ENCODE assay signal across 1 cellular context in genomic region chr16:20903116-20903888, GRCh38.
TF ChIP-seq lines count a peak whose summit lies in the region.

No MANE protein-coding gene starts in this region.

TF ChIP-seq in GM23338, 12 proteins besides CTCF, POLR2A, EP300 and RAD21:
- TF ChIP-seq, protein P1, sequence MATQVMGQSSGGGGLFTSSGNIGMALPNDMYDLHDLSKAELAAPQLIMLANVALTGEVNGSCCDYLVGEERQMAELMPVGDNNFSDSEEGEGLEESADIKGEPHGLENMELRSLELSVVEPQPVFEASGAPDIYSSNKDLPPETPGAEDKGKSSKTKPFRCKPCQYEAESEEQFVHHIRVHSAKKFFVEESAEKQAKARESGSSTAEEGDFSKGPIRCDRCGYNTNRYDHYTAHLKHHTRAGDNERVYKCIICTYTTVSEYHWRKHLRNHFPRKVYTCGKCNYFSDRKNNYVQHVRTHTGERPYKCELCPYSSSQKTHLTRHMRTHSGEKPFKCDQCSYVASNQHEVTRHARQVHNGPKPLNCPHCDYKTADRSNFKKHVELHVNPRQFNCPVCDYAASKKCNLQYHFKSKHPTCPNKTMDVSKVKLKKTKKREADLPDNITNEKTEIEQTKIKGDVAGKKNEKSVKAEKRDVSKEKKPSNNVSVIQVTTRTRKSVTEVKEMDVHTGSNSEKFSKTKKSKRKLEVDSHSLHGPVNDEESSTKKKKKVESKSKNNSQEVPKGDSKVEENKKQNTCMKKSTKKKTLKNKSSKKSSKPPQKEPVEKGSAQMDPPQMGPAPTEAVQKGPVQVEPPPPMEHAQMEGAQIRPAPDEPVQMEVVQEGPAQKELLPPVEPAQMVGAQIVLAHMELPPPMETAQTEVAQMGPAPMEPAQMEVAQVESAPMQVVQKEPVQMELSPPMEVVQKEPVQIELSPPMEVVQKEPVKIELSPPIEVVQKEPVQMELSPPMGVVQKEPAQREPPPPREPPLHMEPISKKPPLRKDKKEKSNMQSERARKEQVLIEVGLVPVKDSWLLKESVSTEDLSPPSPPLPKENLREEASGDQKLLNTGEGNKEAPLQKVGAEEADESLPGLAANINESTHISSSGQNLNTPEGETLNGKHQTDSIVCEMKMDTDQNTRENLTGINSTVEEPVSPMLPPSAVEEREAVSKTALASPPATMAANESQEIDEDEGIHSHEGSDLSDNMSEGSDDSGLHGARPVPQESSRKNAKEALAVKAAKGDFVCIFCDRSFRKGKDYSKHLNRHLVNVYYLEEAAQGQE (IDR thresholded peaks at IDR 0.05; ENCODE audit: unreplicated experiment): no peak
- TF ChIP-seq JUNB (IDR thresholded peaks at IDR 0.05; ENCODE audit: unreplicated experiment) (no peak), CREB1 (CRISPR knock-in tag; IDR thresholded peaks at IDR 0.05; ENCODE audit: low read depth) (no peak), NANOG (IDR thresholded peaks at IDR 0.05; ENCODE audit: borderline replicate concordance) (no peak), EZH2phosphoT487 (IDR thresholded peaks at IDR 0.05; ENCODE audit: unreplicated experiment) (no peak), EZH2 (IDR thresholded peaks at IDR 0.05; ENCODE audit: low read depth, unreplicated experiment) (no peak), ZNF462 (CRISPR knock-in tag; IDR thresholded peaks at IDR 0.05) (no peak), ZNF331 (CRISPR knock-in tag; IDR thresholded peaks at IDR 0.05; ENCODE audit: low read depth) (no peak), ZNF114 (CRISPR knock-in tag; IDR thresholded peaks at IDR 0.05) (no peak)
- TF ChIP-seq, protein P2, sequence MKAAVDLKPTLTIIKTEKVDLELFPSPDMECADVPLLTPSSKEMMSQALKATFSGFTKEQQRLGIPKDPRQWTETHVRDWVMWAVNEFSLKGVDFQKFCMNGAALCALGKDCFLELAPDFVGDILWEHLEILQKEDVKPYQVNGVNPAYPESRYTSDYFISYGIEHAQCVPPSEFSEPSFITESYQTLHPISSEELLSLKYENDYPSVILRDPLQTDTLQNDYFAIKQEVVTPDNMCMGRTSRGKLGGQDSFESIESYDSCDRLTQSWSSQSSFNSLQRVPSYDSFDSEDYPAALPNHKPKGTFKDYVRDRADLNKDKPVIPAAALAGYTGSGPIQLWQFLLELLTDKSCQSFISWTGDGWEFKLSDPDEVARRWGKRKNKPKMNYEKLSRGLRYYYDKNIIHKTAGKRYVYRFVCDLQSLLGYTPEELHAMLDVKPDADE (IDR thresholded peaks at IDR 0.05): no peak
